Comparison of ENCODE assay signal across 13 cellular contexts in genomic region chr13:102091231-102091630, GRCh38.
DNase-seq lines count a peak whose midpoint lies in the region; ATAC-seq, FAIRE-seq and TF ChIP-seq lines count a peak whose summit lies in the region.
"Had no signal": no experiment of that assay in that cellular context is flagged by ENCODE, and none has a peak within 500 bp of the region (broad histone marks: within the 10 kb centered on the region; RNA-seq: fewer than 3 reads in every experiment).

No MANE protein-coding gene starts in this region.

- DNase-seq in D341Med (ENCODE audit: low spot score) (peak; percentile 18), astrocyte (ENCODE audit: low read depth) (no peak), kidney tubule cell (ENCODE audit: low spot score) (peak; percentile 29), vagina (ENCODE audit: extremely low spot score in 2 of 2) (no peak), NCI-H146 (lab: John Stamatoyannopoulos, UW) (no peak)
- peak; percentile 3 for DNase-seq in Jurkat, Clone E6-1 (ENCODE audit: low read depth, low spot score)
- DNase-seq in activated CD4-positive, alpha-beta T cell treated with anti-CD3 and anti-CD28 coated beads, Interleukin-2, amount 10 ng/mL, durations not matched to agents 24 days and 14 days: no peak
- DNase-seq: activated CD4-positive, CD25-positive, alpha-beta regulatory T cell; MM.1S; pancreas had no signal

- no peak overlapping the region for H3K27ac Mint-ChIP-seq in astrocyte (ENCODE audit: unreplicated experiment)
- no peak overlapping the region for H3K27ac Mint-ChIP-seq in activated CD4-positive, alpha-beta T cell treated with anti-CD3 and anti-CD28 coated beads, Interleukin-2, amount 10 ng/mL, durations not matched to agents 24 days and 14 days

- H3K27me3 ChIP-seq in astrocyte (ENCODE audit: insufficient read depth, low read length) (no peaks in the 10 kb centered on the region), vagina (no peaks in the 10 kb centered on the region)
- H3K27me3 ChIP-seq: pancreas had no signal

- no peak for TF ChIP-seq POLR2A in vagina (IDR thresholded peaks at IDR 0.05)

- no peak overlapping the region for H3K4me3 ChIP-seq in Jurkat, Clone E6-1 (ENCODE audit: low read length)
- H3K4me3 ChIP-seq in astrocyte (ENCODE audit: insufficient read depth, low read depth, low read length): no peak overlapping the region
- no peak overlapping the region for H3K4me3 ChIP-seq in vagina
- H3K4me3 ChIP-seq: HAP-1, pancreas, thoracic aorta had no signal

- H3K27ac ChIP-seq in astrocyte (ENCODE audit: low read depth, low read length) (no peak overlapping the region), vagina (no peak overlapping the region)
- H3K27ac ChIP-seq: pancreas, thoracic aorta had no signal

- no peaks in the 10 kb centered on the region for H3K27me3 Mint-ChIP-seq in astrocyte (ENCODE audit: low read depth, unreplicated experiment)
- H3K27me3 Mint-ChIP-seq in activated CD4-positive, alpha-beta T cell treated with anti-CD3 and anti-CD28 coated beads, Interleukin-2, amount 10 ng/mL, durations not matched to agents 24 days and 14 days: no peaks in the 10 kb centered on the region

- TF ChIP-seq CTCF in astrocyte (IDR thresholded peaks at IDR 0.05; ENCODE audit: insufficient read depth, low read depth, low read length): peak; percentile 8
- TF ChIP-seq CTCF in vagina (IDR thresholded peaks at IDR 0.05): no peak

- H3K4me3 Mint-ChIP-seq in astrocyte (ENCODE audit: unreplicated experiment): no peak overlapping the region
- H3K4me3 Mint-ChIP-seq in activated CD4-positive, alpha-beta T cell treated with anti-CD3 and anti-CD28 coated beads, Interleukin-2, amount 10 ng/mL, durations not matched to agents 24 days and 14 days: no peak overlapping the region

- no peaks in the 10 kb centered on the region for H3K36me3 ChIP-seq in astrocyte (ENCODE audit: insufficient read depth, low read length)
- H3K36me3 ChIP-seq in vagina: no peaks in the 10 kb centered on the region
- H3K36me3 ChIP-seq: HAP-1, pancreas, thoracic aorta had no signal

- H3K4me2 ChIP-seq in astrocyte (ENCODE audit: low read length): no peak overlapping the region

- H3K36me3 Mint-ChIP-seq in astrocyte (ENCODE audit: low read depth, unreplicated experiment): no peaks in the 10 kb centered on the region
- no peaks in the 10 kb centered on the region for H3K36me3 Mint-ChIP-seq in activated CD4-positive, alpha-beta T cell treated with anti-CD3 and anti-CD28 coated beads, Interleukin-2, amount 10 ng/mL, durations not matched to agents 24 days and 14 days (ENCODE audit: low read depth)

- H3K9me3 ChIP-seq in astrocyte (ENCODE audit: insufficient read depth, low read depth, low read length): no peaks in the 10 kb centered on the region
- no peaks in the 10 kb centered on the region for H3K9me3 ChIP-seq in vagina
- H3K9me3 ChIP-seq: HAP-1, pancreas, thoracic aorta had no signal

- H3K4me1 Mint-ChIP-seq in astrocyte (ENCODE audit: low read depth, unreplicated experiment): no peaks in the 10 kb centered on the region
- H3K4me1 Mint-ChIP-seq in activated CD4-positive, alpha-beta T cell treated with anti-CD3 and anti-CD28 coated beads, Interleukin-2, amount 10 ng/mL, durations not matched to agents 24 days and 14 days: no peaks in the 10 kb centered on the region

- H3K9ac ChIP-seq in astrocyte (ENCODE audit: low read length): no peak overlapping the region

- no peaks in the 10 kb centered on the region for H3K9me3 Mint-ChIP-seq in astrocyte (ENCODE audit: unreplicated experiment)
- H3K9me3 Mint-ChIP-seq in activated CD4-positive, alpha-beta T cell treated with anti-CD3 and anti-CD28 coated beads, Interleukin-2, amount 10 ng/mL, durations not matched to agents 24 days and 14 days: no peaks in the 10 kb centered on the region

- no peaks in the 10 kb centered on the region for H3K79me2 ChIP-seq in astrocyte (ENCODE audit: insufficient read depth, low read length)

- intact Hi-C loops in activated CD4-positive, alpha-beta T cell treated with anti-CD3 and anti-CD28 coated beads, Interleukin-2, amount 10 ng/mL, durations not matched to agents 24 days and 14 days (cut with micrococcal nuclease): no loop called here
- intact Hi-C loops in vagina (cut with DNase I): no loop called here

- H2AFZ ChIP-seq in astrocyte (ENCODE audit: low read depth, low read length): no peak overlapping the region

- no peak for ATAC-seq in GM21737 (IDR thresholded peaks at IDR 0.05; ENCODE audit: unreplicated experiment)
- ATAC-seq: pancreas had no signal

- no peaks in the 10 kb centered on the region for H4K20me1 ChIP-seq in astrocyte (ENCODE audit: insufficient read depth, low read length)

- H3K4me1 ChIP-seq in astrocyte (ENCODE audit: insufficient read depth, low read length) (no peaks in the 10 kb centered on the region), vagina (no peaks in the 10 kb centered on the region)
- H3K4me1 ChIP-seq: HAP-1, pancreas had no signal

- no peak for FAIRE-seq in astrocyte (lab: Jason Lieb, UNC)
- FAIRE-seq: pancreas had no signal

Comparison
In these comparisons a context has a peak if more than half of its experiments do, and no peak if none do; other contexts are left out.
1. DNase-seq: peak in D341Med (single experiment), Jurkat, Clone E6-1 (single experiment) and kidney tubule cell (single experiment); none in astrocyte (single experiment), activated CD4-positive, alpha-beta T cell treated with anti-CD3 and anti-CD28 coated beads, Interleukin-2, amount 10 ng/mL, durations not matched to agents 24 days and 14 days (single experiment), vagina (0 of 2) and NCI-H146 (single experiment).